In genomic region chr7:135390829-135391228, GRCh38 we compare ENCODE assay signal across 25 cellular contexts.
DNase-seq lines count a peak whose midpoint lies in the region; ATAC-seq and TF ChIP-seq lines count a peak whose summit lies in the region.
"Had no signal": no experiment of that assay in that cellular context is flagged by ENCODE, and none has a peak within 500 bp of the region (broad histone marks: within the 10 kb centered on the region; RNA-seq: fewer than 3 reads in every experiment).

No MANE protein-coding gene starts in this region.

- H3K79me2 ChIP-seq in Karpas-422 (ENCODE audit: low read length) = peaks cover 63% of the 10 kb centered on the region

- H3K4me3 ChIP-seq in Karpas-422 (ENCODE audit: low read length) = no peak overlapping the region
- H3K4me3 ChIP-seq: heart left ventricle, neural progenitor cell, SJCRH30, thoracic aorta, uterus had no signal

- H3K9ac ChIP-seq in Karpas-422 (ENCODE audit: low read length) = no peak overlapping the region
- H3K9ac ChIP-seq: neural progenitor cell had no signal

- peaks cover 37% of the 10 kb centered on the region for H3K36me3 ChIP-seq in Karpas-422 (ENCODE audit: insufficient read depth, low read length)
- H3K36me3 ChIP-seq: uterus had no signal

- H3K27ac ChIP-seq in Karpas-422 (ENCODE audit: low read length) = no peak overlapping the region
- H3K27ac ChIP-seq: heart left ventricle, neural progenitor cell, SJCRH30, thoracic aorta, uterus had no signal

- no peaks in the 10 kb centered on the region for H3K27me3 ChIP-seq in Karpas-422 (ENCODE audit: low read length)
- H3K27me3 ChIP-seq: heart left ventricle, neural progenitor cell, SJCRH30, uterus had no signal

- no peak overlapping the region for H2AFZ ChIP-seq in Karpas-422 (ENCODE audit: low read length)
- H2AFZ ChIP-seq: neural progenitor cell had no signal

- no peaks in the 10 kb centered on the region for H4K20me1 ChIP-seq in Karpas-422 (ENCODE audit: insufficient read depth, low read depth, low read length)

- ATAC-seq in GM18505 (IDR thresholded peaks at IDR 0.05; ENCODE audit: unreplicated experiment) (no peak), HG03108 (IDR thresholded peaks at IDR 0.05; ENCODE audit: unreplicated experiment) (no peak), HG03457 (IDR thresholded peaks at IDR 0.05; ENCODE audit: unreplicated experiment) (no peak)
- ATAC-seq: activated CD8-positive, alpha-beta T cell treated with anti-CD3 and anti-CD28 coated beads for 36 hours; HCT116; heart left ventricle; sciatic nerve; stimulated activated naive CD8-positive, alpha-beta T cell treated with anti-CD3 and anti-CD28 coated beads, Interleukin-15, Interleukin-2, amounts not matched to agents 100 U/mL and 50 U/mL, for 24 hours had no signal

- no peaks in the 10 kb centered on the region for H3K9me2 ChIP-seq in Karpas-422 (replicated peaks; ENCODE audit: insufficient read depth, low read length)

- H3K9me3 ChIP-seq in Karpas-422 (ENCODE audit: low read length) = no peaks in the 10 kb centered on the region
- H3K9me3 ChIP-seq: heart left ventricle, SJCRH30, thoracic aorta, uterus had no signal

- H3K4me2 ChIP-seq in Karpas-422 (ENCODE audit: low read depth, low read length, poor library complexity, severe bottlenecking) = peak overlapping the region; percentile 1
- H3K4me2 ChIP-seq: neural progenitor cell had no signal

- peaks cover 20% of the 10 kb centered on the region for H3K4me1 ChIP-seq in Karpas-422 (ENCODE audit: low read length)
- H3K4me1 ChIP-seq: uterus had no signal

- DNase-seq in COLO668 (lab: John Stamatoyannopoulos, UW; ENCODE audit: unreplicated experiment) (peak; percentile 3), Karpas-422 (no peak), NCI-H2081 treated with DMSO at 0.1 percent for 48 hours (lab: John Stamatoyannopoulos, UW) (peak; percentile 42), NCI-H748 treated with DMSO at 0.1 percent for 48 hours (lab: John Stamatoyannopoulos, UW) (peak; percentile 33), NCI-H1048 (lab: John Stamatoyannopoulos, UW) (no peak)
- DNase-seq: activated CD4-positive, alpha-beta T cell treated with anti-CD3 and anti-CD28 coated beads for 1 hour; activated CD8-positive, alpha-beta T cell treated with anti-CD3 and anti-CD28 coated beads for 36 hours; activated effector memory CD4-positive, alpha-beta T cell treated with Interleukin-2 at 50 U/mL for 16 hours; activated T-cell treated with anti-CD3 and anti-CD28 coated beads for 4 hours; effector CD8-positive, alpha-beta T cell; erythroblast; foreskin fibroblast; heart left ventricle; mammary epithelial cell; SJCRH30; stimulated activated naive CD8-positive, alpha-beta T cell treated with anti-CD3 and anti-CD28 coated beads, Interleukin-15, Interleukin-2, amounts not matched to agents 100 U/mL and 50 U/mL, for 24 hours; T-helper 1 cell; uterus had no signal

- TF ChIP-seq POLR2A in GM18505 (IDR thresholded peaks at IDR 0.05; ENCODE audit: borderline replicate concordance, extremely low read depth, insufficient read depth, insufficient read length) = no peak

Comparison
In these comparisons a context has a peak if more than half of its experiments do, and no peak if none do; other contexts are left out.
1. DNase-seq: peak in COLO668 (single experiment), NCI-H2081 treated with DMSO at 0.1 percent for 48 hours (single experiment) and NCI-H748 treated with DMSO at 0.1 percent for 48 hours (single experiment); none in Karpas-422 (single experiment) and NCI-H1048 (single experiment).